In genomic region chr20:45311589-45312211, GRCh38 we compare ENCODE assay signal across 8 cellular contexts. TPM values are rescaled to one million over a fixed set of nuclear protein-coding genes. Genes with fewer than 3 reads are reported as not detected.
DNase-seq lines count a peak whose midpoint lies in the region; ATAC-seq and TF ChIP-seq lines count a peak whose summit lies in the region.

No MANE protein-coding gene starts in this region.

- H3K4me3 ChIP-seq in MG63, result no peak overlapping the region
- no peak overlapping the region for H3K4me3 ChIP-seq in WERI-Rb-1 (ENCODE audit: low read depth, low read length)
- no peak overlapping the region for H3K4me3 ChIP-seq in breast epithelium
- no peak overlapping the region for H3K4me3 ChIP-seq in left lung

- H3K36me3 ChIP-seq in MG63 (no peaks in the 10 kb centered on the region), WERI-Rb-1 (no peaks in the 10 kb centered on the region), breast epithelium (no peaks in the 10 kb centered on the region), left lung (no peaks in the 10 kb centered on the region)

- TF ChIP-seq CTCF in WERI-Rb-1 (IDR thresholded peaks at IDR 0.05; ENCODE audit: low read depth, low read length) (peak; percentile 96), breast epithelium (IDR thresholded peaks at IDR 0.05) (peak; percentile 37 to 66 (median 55)), left lung (IDR thresholded peaks at IDR 0.05) (peak; percentile 84 to 85)

- peak; percentile 78 for DNase-seq in ELR (ENCODE audit: low read depth)
- DNase-seq in MG63, result peak; percentile 73
- DNase-seq in WERI-Rb-1, result peak; percentile 79
- no peak for DNase-seq in breast epithelium (ENCODE audit: low spot score in 2 of 2)
- peak; percentile 49 to 93 for DNase-seq in left lung
- peak; percentile 32 for DNase-seq in stimulated activated CD8-positive, alpha-beta memory T cell treated with anti-CD3 and anti-CD28 coated beads, Interleukin-12 subunit alpha, Interleukin-12 subunit beta, amount 100 ng/mL, for 4 hours (ENCODE audit: low read depth)
- DNase-seq in NCI-H187 treated with DMSO at 0.1 percent for 48 hours (lab: John Stamatoyannopoulos, UW), result no peak

- TF ChIP-seq POLR2A in breast epithelium (IDR thresholded peaks at IDR 0.05), result no peak

- intact Hi-C loops in breast epithelium (cut with DNase I; ENCODE audit: low total_unique reads), result loop anchor here (10.0 kb wide), 1 partner anchor 463 kb away; no protein-coding TSS in a partner anchor
- intact Hi-C loops in left lung (cut with DNase I), result no loop called here

- peak; percentile 80 for ATAC-seq in left lung
- ATAC-seq in HG02642 (IDR thresholded peaks at IDR 0.05; ENCODE audit: poor library complexity, unreplicated experiment), result no peak

- H3K9me3 ChIP-seq in MG63, result no peaks in the 10 kb centered on the region
- no peaks in the 10 kb centered on the region for H3K9me3 ChIP-seq in WERI-Rb-1 (ENCODE audit: severe bottlenecking)
- no peaks in the 10 kb centered on the region for H3K9me3 ChIP-seq in breast epithelium
- H3K9me3 ChIP-seq in left lung, result no peaks in the 10 kb centered on the region

- H3K4me1 ChIP-seq in breast epithelium (peaks cover 0 to 5% of the 10 kb centered on the region in 2 donors), left lung (peaks cover 0 to 10% of the 10 kb centered on the region in 2 donors)

- H3K27me3 ChIP-seq in MG63 (no peaks in the 10 kb centered on the region), WERI-Rb-1 (ENCODE audit: insufficient read depth, low read depth, severe bottlenecking) (no peaks in the 10 kb centered on the region), breast epithelium (peaks cover 3 to 31% of the 10 kb centered on the region in 2 donors), left lung (peaks cover 27 to 75% of the 10 kb centered on the region in 2 donors)

- no peak overlapping the region for H3K27ac ChIP-seq in WERI-Rb-1
- H3K27ac ChIP-seq in breast epithelium, result no peak overlapping the region
- no peak overlapping the region for H3K27ac ChIP-seq in left lung

RNA-seq across cellular contexts. Expression of gene MATN4, which starts 3.6 kb away (rescaled TPM):
- not detected in 2 replicates for total RNA-seq in MG63 (2014; rRNA removed; shearing (Covaris generic); ENCODE audit: low replicate concordance)
- total RNA-seq in breast epithelium (1 to 10 TPM in 1 of 3 donors, under 1 TPM in 1, not detected in 1; 0.33 to 1.6 TPM), left lung (under 1 TPM in 1 of 2 donors, not detected in 1; 0.23 TPM)

RNA-seq across cellular contexts. Expression of gene RBPJL, which starts 5.1 kb away (rescaled TPM):
- total RNA-seq in MG63 (2014; rRNA removed; shearing (Covaris generic); ENCODE audit: low replicate concordance), result not detected in 2 replicates
- total RNA-seq in breast epithelium, result not detected
- not detected for total RNA-seq in left lung

RNA-seq across cellular contexts. Expression of gene SDC4, which starts 36.5 kb away (rescaled TPM):
- 204 and 214 TPM in 2 replicates for total RNA-seq in MG63 (2014; rRNA removed; shearing (Covaris generic); ENCODE audit: low replicate concordance)
- 100 to 1,000 TPM in 2 of 3 donors, 10 to 100 TPM in 1; 29.4 to 337 (median 121) TPM for total RNA-seq in breast epithelium
- 100 to 1,000 TPM; 199 to 329 TPM for total RNA-seq in left lung

RNA-seq across cellular contexts. Expression of gene SYS1, which starts 51.3 kb away (rescaled TPM):
- 24.5 and 32.3 TPM in 2 replicates for total RNA-seq in MG63 (2014; rRNA removed; shearing (Covaris generic); ENCODE audit: low replicate concordance)
- total RNA-seq in breast epithelium, result 10 to 100 TPM; 30.8 to 56.3 (median 47.3) TPM
- total RNA-seq in left lung, result 10 to 100 TPM; 44.3 to 48.8 TPM

RNA-seq across cellular contexts. Expression of gene SLPI, which starts 57.3 kb away (rescaled TPM):
- 25.7 and 52.2 TPM in 2 replicates for total RNA-seq in MG63 (2014; rRNA removed; shearing (Covaris generic); ENCODE audit: low replicate concordance)
- total RNA-seq in breast epithelium (100 to 1,000 TPM in 2 of 3 donors, 10 to 100 TPM in 1; 30.6 to 310 (median 248) TPM), left lung (100 to 1,000 TPM; 496 to 672 TPM)

Comparison
In these comparisons a context has a peak if more than half of its experiments do, and no peak if none do; other contexts are left out.
1. DNase-seq: peak in ELR (single experiment), MG63 (single experiment), WERI-Rb-1 (single experiment), left lung (2 of 2) and stimulated activated CD8-positive, alpha-beta memory T cell treated with anti-CD3 and anti-CD28 coated beads, Interleukin-12 subunit alpha, Interleukin-12 subunit beta, amount 100 ng/mL, for 4 hours (single experiment); none in breast epithelium (0 of 2) and NCI-H187 treated with DMSO at 0.1 percent for 48 hours (single experiment).
2. Peak in every context shown above with its lines, with median percentiles within 50 percentile points of each other: CTCF ChIP-seq.